In genomic region chr13:44306401-44307192, GRCh38 we compare ENCODE assay signal across 8 cellular contexts.
DNase-seq lines count a peak whose midpoint lies in the region; ATAC-seq and TF ChIP-seq lines count a peak whose summit lies in the region.

No MANE protein-coding gene starts in this region.

- H3K27ac ChIP-seq in sigmoid colon: peak overlapping the region; percentile 76 to 90 (median 86)

- H3K36me3 Mint-ChIP-seq in stimulated activated effector memory CD8-positive, alpha-beta T cell treated with anti-CD3 and anti-CD28 coated beads, Interleukin-12 subunit alpha, Interleukin-12 subunit beta, amount 100 ng/mL, for 72 hours: no peaks in the 10 kb centered on the region

- intact Hi-C loops in sigmoid colon (cut with DNase I): loop anchor here (2.0 kb wide), 1 partner anchor 130 kb away; no protein-coding TSS in a partner anchor

- H3K4me3 Mint-ChIP-seq in stimulated activated effector memory CD8-positive, alpha-beta T cell treated with anti-CD3 and anti-CD28 coated beads, Interleukin-12 subunit alpha, Interleukin-12 subunit beta, amount 100 ng/mL, for 72 hours: no peak overlapping the region

- H3K27ac Mint-ChIP-seq in stimulated activated effector memory CD8-positive, alpha-beta T cell treated with anti-CD3 and anti-CD28 coated beads, Interleukin-12 subunit alpha, Interleukin-12 subunit beta, amount 100 ng/mL, for 72 hours: no peak overlapping the region

- peaks cover 24% of the 10 kb centered on the region for H3K4me1 Mint-ChIP-seq in stimulated activated effector memory CD8-positive, alpha-beta T cell treated with anti-CD3 and anti-CD28 coated beads, Interleukin-12 subunit alpha, Interleukin-12 subunit beta, amount 100 ng/mL, for 72 hours

- no peak overlapping the region for H3K9ac ChIP-seq in adipocyte (ENCODE audit: low read length)

- WGBS in sigmoid colon, 2 donors: 10 to 40% methylated on average over 14 of the region's 14 CpGs

- peaks cover 6% of the 10 kb centered on the region for H3K27me3 ChIP-seq in adipocyte (replicated peaks; ENCODE audit: control insufficient read depth, insufficient read depth, low read length)
- no peaks in the 10 kb centered on the region for H3K27me3 ChIP-seq in sigmoid colon

- peaks cover under 1% of the 10 kb centered on the region for H3K9me3 Mint-ChIP-seq in stimulated activated effector memory CD8-positive, alpha-beta T cell treated with anti-CD3 and anti-CD28 coated beads, Interleukin-12 subunit alpha, Interleukin-12 subunit beta, amount 100 ng/mL, for 72 hours

- H3K4me1 ChIP-seq in adipocyte (ENCODE audit: control insufficient read depth, insufficient read depth, low read length) (peaks cover 23% of the 10 kb centered on the region), sigmoid colon (peaks cover 0 to 99% (median 91%) of the 10 kb centered on the region in 4 donors)

- H3K9me3 ChIP-seq in adipocyte (ENCODE audit: control insufficient read depth, low read length) (no peaks in the 10 kb centered on the region), sigmoid colon (no peaks in the 10 kb centered on the region)

- no peaks in the 10 kb centered on the region for H3K36me3 ChIP-seq in adipocyte (ENCODE audit: control insufficient read depth, insufficient read depth, low read length, severe bottlenecking)
- no peaks in the 10 kb centered on the region for H3K36me3 ChIP-seq in sigmoid colon

- H3K4me3 ChIP-seq in HFF-Myc (replicated peaks; ENCODE audit: low read depth, low read length) (no peak overlapping the region), adipocyte (ENCODE audit: low read length) (no peak overlapping the region), sigmoid colon (no peak overlapping the region)

- TF ChIP-seq EP300 in sigmoid colon (IDR thresholded peaks at IDR 0.05): peak; percentile 44 to 93 (median 85)

- no peak for TF ChIP-seq CTCF in HFF-Myc (IDR thresholded peaks at IDR 0.05; ENCODE audit: low read depth, low read length, missing control alignments)
- TF ChIP-seq CTCF in sigmoid colon (IDR thresholded peaks at IDR 0.05): no peak

- TF ChIP-seq POLR2A in sigmoid colon (IDR thresholded peaks at IDR 0.05): no peak

- ATAC-seq in stimulated activated effector memory CD8-positive, alpha-beta T cell treated with anti-CD3 and anti-CD28 coated beads, Interleukin-12 subunit alpha, Interleukin-12 subunit beta, amount 100 ng/mL, for 72 hours: no peak
- no peak for ATAC-seq in GM18907 (IDR thresholded peaks at IDR 0.05; ENCODE audit: unreplicated experiment)

- peak; percentile 93 for DNase-seq in A172 (ENCODE audit: low spot score)
- peak; percentile 83 for DNase-seq in HFF-Myc (ENCODE audit: extremely low read depth, low read depth)
- DNase-seq in adipocyte (ENCODE audit: low read depth): peak; percentile 65
- peak; percentile 19 for DNase-seq in iPS DF 4.7 (ENCODE audit: extremely low read depth, low spot score)
- DNase-seq in sigmoid colon: peak; percentile 90
- DNase-seq in stimulated activated effector memory CD8-positive, alpha-beta T cell treated with anti-CD3 and anti-CD28 coated beads, Interleukin-12 subunit alpha, Interleukin-12 subunit beta, amount 100 ng/mL, for 72 hours (ENCODE audit: low spot score in 2 of 2): no peak
- no peak for DNase-seq in activated effector memory CD4-positive, alpha-beta T cell treated with anti-CD3 and anti-CD28 coated beads, Interleukin-2, amount 50 U/mL, for 16 hours

Comparison
In these comparisons a context has a peak if more than half of its experiments do, and no peak if none do; other contexts are left out.
1. DNase-seq: peak in A172 (single experiment), HFF-Myc (single experiment), adipocyte (single experiment), iPS DF 4.7 (single experiment) and sigmoid colon (single experiment); none in stimulated activated effector memory CD8-positive, alpha-beta T cell treated with anti-CD3 and anti-CD28 coated beads, Interleukin-12 subunit alpha, Interleukin-12 subunit beta, amount 100 ng/mL, for 72 hours (0 of 2) and activated effector memory CD4-positive, alpha-beta T cell treated with anti-CD3 and anti-CD28 coated beads, Interleukin-2, amount 50 U/mL, for 16 hours (single experiment).